In the genomic region with DNA sequence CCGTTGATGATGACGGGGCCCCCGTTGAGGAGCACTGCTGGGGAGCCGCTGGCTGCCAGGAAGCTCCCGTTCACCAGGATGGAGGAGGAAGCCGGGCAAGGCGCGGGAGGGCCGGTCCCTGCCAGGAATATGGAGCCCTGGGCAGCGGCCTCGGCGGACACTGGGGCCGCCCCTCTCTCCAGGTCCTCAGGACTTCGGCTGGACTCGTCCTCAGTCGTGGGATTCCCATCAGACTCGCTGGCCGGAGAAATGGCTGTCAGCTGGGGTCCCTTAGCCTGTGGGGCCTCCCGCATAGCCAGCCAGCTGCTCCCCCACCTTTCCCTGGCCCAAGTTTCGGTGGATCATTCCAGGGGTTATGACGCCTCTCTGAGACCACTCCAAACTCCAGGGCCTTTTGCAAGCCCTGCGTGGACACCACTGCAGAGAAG, we compare ENCODE assay signal across 9 cellular contexts. TPM values are rescaled to one million over a fixed set of nuclear protein-coding genes. Genes with fewer than 3 reads are reported as not detected.
A peak's percentile ranks its signal among the peaks of the same experiment; 100 is the strongest.
DNase-seq lines count a peak whose midpoint lies in the region; ATAC-seq, FAIRE-seq and TF ChIP-seq lines count a peak whose summit lies in the region.
"Had no signal": no experiment of that assay in that cellular context is flagged by ENCODE, and none has a peak within 500 bp of the region (broad histone marks: within the 10 kb centered on the region; RNA-seq: fewer than 3 reads in every experiment).

No MANE protein-coding gene starts in this region.

- no peaks in the 10 kb centered on the region for H3K9me3 Mint-ChIP-seq in activated T-cell treated with anti-CD3 and anti-CD28 coated beads, Interleukin-2, amount 50 U/mL, for 4 hours

- peaks cover 12% of the 10 kb centered on the region for H3K4me1 Mint-ChIP-seq in activated T-cell treated with anti-CD3 and anti-CD28 coated beads, Interleukin-2, amount 50 U/mL, for 4 hours (ENCODE audit: low read depth)

- H3K27ac ChIP-seq in C4-2B (peak overlapping the region; percentile 87), VCaP (peak overlapping the region; percentile 81; the same call in 1 of the 2 replicates), pancreas (peak overlapping the region; percentile 91 to 97 (median 96))
- H3K27ac ChIP-seq: KMS-11 had no signal

- no peaks in the 10 kb centered on the region for H3K36me3 Mint-ChIP-seq in activated T-cell treated with anti-CD3 and anti-CD28 coated beads, Interleukin-2, amount 50 U/mL, for 4 hours (ENCODE audit: insufficient read depth)

- no peak for TF ChIP-seq POLR2A in GM12891 (IDR thresholded peaks at IDR 0.05; ENCODE audit: low read depth, low read length)

- DNase-seq in Right ventricle myocardium superior (peak; percentile 65), pancreas (peak; percentile 48 to 89 (median 69)), NCI-H2029 treated with DMSO at 0.1 percent for 48 hours (lab: John Stamatoyannopoulos, UW) (no peak), GM12891 (ENCODE audit: insufficient read length, low spot score) (no peak), activated gamma-delta T cell treated with Interleukin-2 at 50 U/mL for 16 hours (no peak)
- no peak for DNase-seq in activated T-cell treated with anti-CD3 and anti-CD28 coated beads, Interleukin-2, amount 50 U/mL, for 4 hours

- H3K4me3 Mint-ChIP-seq in activated T-cell treated with anti-CD3 and anti-CD28 coated beads, Interleukin-2, amount 50 U/mL, for 4 hours: no peak overlapping the region

- no peaks in the 10 kb centered on the region for H3K27me3 ChIP-seq in pancreas

- H3K36me3 ChIP-seq in pancreas: no peaks in the 10 kb centered on the region

- TF ChIP-seq CTCF in C4-2B (conservative IDR thresholded peaks at IDR 0.05) (no peak), VCaP (conservative IDR thresholded peaks at IDR 0.05) (no peak), pancreas (IDR thresholded peaks at IDR 0.05) (no peak)

- H3K9me3 ChIP-seq in pancreas: no peaks in the 10 kb centered on the region

- H3K4me3 ChIP-seq in pancreas: peak overlapping the region; percentile 74 to 96 (median 86)

- intact Hi-C loops in Right ventricle myocardium superior (cut with DNase I): loop anchor here (5.0 kb wide), 2 partner anchors 35 to 50 kb away; no protein-coding TSS in a partner anchor
- intact Hi-C loops in pancreas (cut with DNase I): loop anchor here in 1 of 3 donors (10.0 kb wide), 1 partner anchor 52 kb away; no protein-coding TSS in a partner anchor

- peaks cover 14% of the 10 kb centered on the region for H3K27me3 Mint-ChIP-seq in activated T-cell treated with anti-CD3 and anti-CD28 coated beads, Interleukin-2, amount 50 U/mL, for 4 hours (ENCODE audit: low read depth)

- peaks cover 15 to 23% (median 18%) of the 10 kb centered on the region in 3 donors for H3K4me1 ChIP-seq in pancreas

- ATAC-seq in Right ventricle myocardium superior (ENCODE audit: poor library complexity) (no peak), pancreas (no peak)
- ATAC-seq in activated T-cell treated with anti-CD3 and anti-CD28 coated beads, Interleukin-2, amount 50 U/mL, for 4 hours: no peak

- FAIRE-seq in pancreas (lab: Jason Lieb, UNC) (no peak), GM12891 (lab: Jason Lieb, UNC) (no peak)

- WGBS in pancreas, 2 donors: 12 to 14% methylated on average over 20 to 22 of the region's 22 CpGs

TF ChIP-seq in GM12891, 5 proteins besides CTCF, POLR2A, EP300 and RAD21:
- TF ChIP-seq TAF1 (IDR thresholded peaks at IDR 0.05; ENCODE audit: low read depth, low read length) (no peak), PAX5 (IDR thresholded peaks at IDR 0.05; ENCODE audit: insufficient read depth, low read length, severe bottlenecking) (no peak)

RNA-seq across cellular contexts. Expression of gene SIX5, which starts 2.1 kb away (rescaled TPM):
- total RNA-seq in Right ventricle myocardium superior (22.0 TPM), pancreas (10 to 100 TPM; 18.7 to 38.2 (median 28.0) TPM)
- polyA plus RNA-seq in pancreas: 10 to 100 TPM; 25.1 to 42.5 TPM
- polyA plus RNA-seq in GM12891 (2012; ENCODE audit: low read depth, missing spikeins): 3.7 TPM
- total RNA-seq in activated T-cell treated with anti-CD3 and anti-CD28 coated beads, Interleukin-2, amount 50 U/mL, for 4 hours: 1 to 10 TPM; 1.5 to 1.7 (median 1.6) TPM

RNA-seq across cellular contexts. Expression of gene DMPK, which starts 15.4 kb away (rescaled TPM):
- total RNA-seq in Right ventricle myocardium superior (237 TPM), pancreas (10 to 100 TPM; 27.0 to 74.7 (median 37.7) TPM)
- polyA plus RNA-seq in pancreas: 100 to 1,000 TPM; 147 to 293 TPM
- 36.5 TPM for polyA plus RNA-seq in GM12891 (2012; ENCODE audit: low read depth, missing spikeins)
- 10 to 100 TPM; 19.9 to 22.6 (median 21.1) TPM for total RNA-seq in activated T-cell treated with anti-CD3 and anti-CD28 coated beads, Interleukin-2, amount 50 U/mL, for 4 hours

RNA-seq across cellular contexts. Expression of gene DMWD, which starts 25.7 kb away (rescaled TPM):
- total RNA-seq in Right ventricle myocardium superior: 57.2 TPM
- total RNA-seq in pancreas: 10 to 100 TPM; 14.3 to 23.0 (median 18.6) TPM
- 10 to 100 TPM; 14.2 to 39.8 TPM for polyA plus RNA-seq in pancreas
- polyA plus RNA-seq in GM12891 (2012; ENCODE audit: low read depth, missing spikeins): 25.7 TPM
- total RNA-seq in activated T-cell treated with anti-CD3 and anti-CD28 coated beads, Interleukin-2, amount 50 U/mL, for 4 hours: 10 to 100 TPM; 53.3 to 60.5 (median 54.2) TPM

RNA-seq across cellular contexts. Expression of gene MEIOSIN, which starts 33.7 kb away (rescaled TPM):
- total RNA-seq in Right ventricle myocardium superior (not detected), pancreas (not detected)
- polyA plus RNA-seq in pancreas: not detected
- 0.05 TPM for polyA plus RNA-seq in GM12891 (2012; ENCODE audit: low read depth, missing spikeins)
- not detected for total RNA-seq in activated T-cell treated with anti-CD3 and anti-CD28 coated beads, Interleukin-2, amount 50 U/mL, for 4 hours

RNA-seq across cellular contexts. Expression of gene FBXO46, which starts 36.2 kb away (rescaled TPM):
- total RNA-seq in Right ventricle myocardium superior (14.5 TPM), pancreas (10 to 100 TPM in 4 of 6 donors, 1 to 10 TPM in 2; 6.7 to 11.3 (median 10.7) TPM)
- 1 to 10 TPM; 8.3 to 8.7 TPM for polyA plus RNA-seq in pancreas
- 13.4 TPM for polyA plus RNA-seq in GM12891 (2012; ENCODE audit: low read depth, missing spikeins)
- 10 to 100 TPM; 29.5 to 33.3 (median 29.8) TPM for total RNA-seq in activated T-cell treated with anti-CD3 and anti-CD28 coated beads, Interleukin-2, amount 50 U/mL, for 4 hours

Comparison
In these comparisons a context has a peak if more than half of its experiments do, and no peak if none do; other contexts are left out.
1. DNase-seq: peak in Right ventricle myocardium superior (single experiment) and pancreas (6 of 6); none in NCI-H2029 treated with DMSO at 0.1 percent for 48 hours (single experiment), GM12891 (single experiment), activated T-cell treated with anti-CD3 and anti-CD28 coated beads, Interleukin-2, amount 50 U/mL, for 4 hours (single experiment) and activated gamma-delta T cell treated with Interleukin-2 at 50 U/mL for 16 hours (single experiment).
2. Peak in every context shown above with its lines, with median percentiles within 50 percentile points of each other: H3K27ac ChIP-seq.